ENCODE assay signal across 20 cellular contexts in genomic region chr15:80873568-80873967, GRCh38.
A peak's percentile ranks its signal among the peaks of the same experiment; 100 is the strongest.
DNase-seq lines count a peak whose midpoint lies in the region; ATAC-seq, FAIRE-seq and TF ChIP-seq lines count a peak whose summit lies in the region.
"Had no signal": no experiment of that assay in that cellular context is flagged by ENCODE, and none has a peak within 500 bp of the region (broad histone marks: within the 10 kb centered on the region; RNA-seq: fewer than 3 reads in every experiment).

No MANE protein-coding gene starts in this region.

- peak overlapping the region; percentile 22; the same call in 1 of the 2 replicates for H4K8ac ChIP-seq in H1 (ENCODE audit: extremely low read depth, insufficient read depth, low read length)

- H3K36me3 Mint-ChIP-seq in neural crest cell (ENCODE audit: low read depth): no peaks in the 10 kb centered on the region
- H3K36me3 Mint-ChIP-seq in CD8-positive, alpha-beta T cell: no peaks in the 10 kb centered on the region

- no peak for TF ChIP-seq POLR2A in H1 (IDR thresholded peaks at IDR 0.05; ENCODE audit: control extremely low read depth in 1 of 2, low read depth in 2 of 2, low read length in 2 of 2)

- H3K9me3 Mint-ChIP-seq in neural crest cell: no peaks in the 10 kb centered on the region
- no peaks in the 10 kb centered on the region for H3K9me3 Mint-ChIP-seq in CD8-positive, alpha-beta T cell

- FAIRE-seq in H1 (lab: Jason Lieb, UNC): no peak
- FAIRE-seq: GM19239, HepG2 had no signal

- H2BK12ac ChIP-seq in H1 (ENCODE audit: low read depth, low read length): peak overlapping the region; percentile 62; the same call in 1 of the 2 replicates

- 48 to 50% methylated on average over 6 of the region's 6 CpGs for WGBS in heart right ventricle, 2 donors
- 91% methylated on average over 6 of the region's 6 CpGs; no CpG with 5 or more reads in 1 of the 2 experiments for WGBS in H1 (ENCODE audit: extremely low coverage in 1 of 2, insufficient coverage in 1 of 2, insufficient read length in 1 of 2, insufficient replicate concordance in 2 of 2, low coverage in 1 of 2, low lambda C conversion rate in 2 of 2, missing lambda C conversion rate in 1 of 2), 2 experiments

- H3K9me3 ChIP-seq in heart right ventricle (no peaks in the 10 kb centered on the region), right atrium auricular region (no peaks in the 10 kb centered on the region), H1 (ENCODE audit: insufficient read depth in 2 of 2, low read depth in 1 of 2, low read length in 1 of 2) (no peaks in the 10 kb centered on the region)
- no peaks in the 10 kb centered on the region for H3K9me3 ChIP-seq in CD8-positive, alpha-beta T cell (ENCODE audit: low read length)

- H3K4me1 ChIP-seq in heart right ventricle (peaks cover 0 to 31% (median 10%) of the 10 kb centered on the region in 9 donors), right atrium auricular region (peaks cover 0 to 19% of the 10 kb centered on the region in 2 donors), H1 (replicated peaks in 1 of 4; ENCODE audit: control insufficient read depth in 3 of 4, insufficient read depth in 4 of 4, low read length in 3 of 4) (peaks cover 0 to under 1% (median 0%) of the 10 kb centered on the region in 4 experiments; a peak in 1 of 7 replicates)
- H3K4me1 ChIP-seq in CD8-positive, alpha-beta T cell (ENCODE audit: insufficient read depth, low read length): no peaks in the 10 kb centered on the region

- H3K36me3 ChIP-seq in heart right ventricle (no peaks in the 10 kb centered on the region), right atrium auricular region (no peaks in the 10 kb centered on the region), H1 (ENCODE audit: control insufficient read depth in 2 of 4, insufficient read depth in 4 of 4, low read length in 3 of 4) (no peaks in the 10 kb centered on the region)
- H3K36me3 ChIP-seq in CD8-positive, alpha-beta T cell (ENCODE audit: insufficient read depth, low read length): no peaks in the 10 kb centered on the region

- no peak overlapping the region for H3K14ac ChIP-seq in H1 (ENCODE audit: insufficient read length)

- ATAC-seq in heart right ventricle: peak in 5 of 8 donors; percentile 36 to 63 (median 43)
- ATAC-seq in CD8-positive, alpha-beta T cell: no peak
- ATAC-seq: HepG2 had no signal

- POLR2A ChIA-PET in H1 (lab: Charles Lee; ENCODE audit: partially characterized antibody): interaction anchor here (1.1 to 1.6 kb wide), 3 partner anchors 10 to 17 kb away, joined by 3 read pairs; no protein-coding TSS in a partner anchor
- POLR2A ChIA-PET in CD8-positive, alpha-beta T cell (lab: Charles Lee): no interaction called here

- no peak overlapping the region for H3K56ac ChIP-seq in H1 (replicated peaks; ENCODE audit: insufficient read length, low read depth, low read length)

- peak overlapping the region; percentile 57 for H4K91ac ChIP-seq in H1 (replicated peaks; ENCODE audit: insufficient read length, low read length)

- H3K9ac ChIP-seq in H1 (replicated peaks in 1 of 4; ENCODE audit: extremely low read depth in 1 of 4, low read depth in 3 of 4, low read length in 3 of 4): no peak overlapping the region

- H3K27ac ChIP-seq in heart right ventricle: no peak overlapping the region
- no peak overlapping the region for H3K27ac ChIP-seq in right atrium auricular region
- H3K27ac ChIP-seq in H1 (ENCODE audit: low read depth, low read length): no peak overlapping the region
- no peak overlapping the region for H3K27ac ChIP-seq in CD8-positive, alpha-beta T cell (ENCODE audit: low read depth, low read length)

- H3K27ac Mint-ChIP-seq in neural crest cell (ENCODE audit: unreplicated experiment): peak overlapping the region; percentile 94
- H3K27ac Mint-ChIP-seq in CD8-positive, alpha-beta T cell: no peak overlapping the region

- DNase-seq in heart right ventricle (no peak), right atrium auricular region (ENCODE audit: low spot score) (no peak), H1 (ENCODE audit: low read depth in 1 of 2, low spot score in 2 of 2) (no peak), neural crest cell (ENCODE audit: low read depth, low spot score) (no peak), posterior vena cava (ENCODE audit: low spot score) (no peak), GOT3 (lab: John Stamatoyannopoulos, UW) (no peak), NCI-H2029 treated with DMSO at 0.1 percent for 48 hours (lab: John Stamatoyannopoulos, UW) (no peak)
- no peak for DNase-seq in CD8-positive, alpha-beta T cell
- DNase-seq: 8988T, ACHN, H7, Karpas-422, NCI-H1092, NCI-H1436, NCI-H187, NCI-H446, NCI-H524 treated with DMSO at 0.1 percent for 48 hours, NCI-H774 had no signal

- H3K4me3 ChIP-seq in heart right ventricle (no peak overlapping the region), right atrium auricular region (no peak overlapping the region), H1 (ENCODE audit: extremely low read depth in 1 of 4, insufficient read depth in 2 of 4, low read depth in 3 of 4, low read length in 4 of 4) (no peak overlapping the region)
- H3K4me3 ChIP-seq in CD8-positive, alpha-beta T cell (ENCODE audit: low read depth, low read length): no peak overlapping the region

- peak overlapping the region; percentile 48; the same call in 1 of the 2 replicates for H2BK5ac ChIP-seq in H1 (ENCODE audit: low read depth, low read length)

- H3K27me3 ChIP-seq in heart right ventricle (no peaks in the 10 kb centered on the region), right atrium auricular region (no peaks in the 10 kb centered on the region), H1 (replicated peaks in 1 of 4; ENCODE audit: control insufficient read depth in 3 of 4, extremely low read depth in 1 of 4, insufficient read depth in 3 of 4, low read length in 3 of 4) (no peaks in the 10 kb centered on the region)
- no peaks in the 10 kb centered on the region for H3K27me3 ChIP-seq in CD8-positive, alpha-beta T cell (ENCODE audit: insufficient read depth, low read length)

- H3K79me1 ChIP-seq in H1 (ENCODE audit: low read depth, low read length): no peaks in the 10 kb centered on the region

- no peaks in the 10 kb centered on the region for H3K23me2 ChIP-seq in H1 (ENCODE audit: low read depth, low read length)

- H2BK15ac ChIP-seq in H1 (ENCODE audit: low read length): peak overlapping the region; percentile 4; the same call in 1 of the 2 replicates

- TF ChIP-seq RAD21 in H1 (IDR thresholded peaks at IDR 0.05 in 1 of 2, conservative IDR thresholded peaks at IDR 0.05 in 1 of 2; ENCODE audit: low read depth in 2 of 2, low read length in 2 of 2): no peak

- H3K18ac ChIP-seq in H1 (ENCODE audit: extremely low read depth, low read length): peak overlapping the region; percentile 20; the same call in 1 of the 2 replicates

- H3K4me3 Mint-ChIP-seq in neural crest cell: no peak overlapping the region
- no peak overlapping the region for H3K4me3 Mint-ChIP-seq in CD8-positive, alpha-beta T cell

- CTCF ChIA-PET in H1 (lab: Charles Lee; ENCODE audit: partially characterized antibody): interaction anchor here (0.5 to 2.7 kb wide), 9 partner anchors 9 to 1258 kb away, joined by 3 to 7 read pairs (median 4); partner anchors contain the start of gene CEMIP
- CTCF ChIA-PET in CD8-positive, alpha-beta T cell (lab: Charles Lee): no interaction called here

- no peak overlapping the region for H2AFZ ChIP-seq in H1 (ENCODE audit: low read length)

- no peaks in the 10 kb centered on the region for H3K79me2 ChIP-seq in H1 (ENCODE audit: control insufficient read depth in 1 of 2, insufficient read depth in 2 of 2, low read length in 2 of 2)

- no peak overlapping the region for H4K5ac ChIP-seq in H1 (ENCODE audit: insufficient read length, low read depth, low read length)

- H4K20me1 ChIP-seq in H1 (replicated peaks in 1 of 2; ENCODE audit: control insufficient read depth in 1 of 2, insufficient read depth in 2 of 2, low read length in 2 of 2): no peaks in the 10 kb centered on the region

- H2BK20ac ChIP-seq in H1 (ENCODE audit: low read length): no peak overlapping the region

- peak overlapping the region; percentile 54 for H3K4ac ChIP-seq in H1 (replicated peaks; ENCODE audit: insufficient read length, low read depth, low read length)

- no peak overlapping the region for H2AK5ac ChIP-seq in H1 (ENCODE audit: low read depth, low read length)

- no peak for TF ChIP-seq EP300 in H1 (IDR thresholded peaks at IDR 0.05; ENCODE audit: borderline replicate concordance in 1 of 2, low read depth in 2 of 2, low read length in 2 of 2)

- no peak overlapping the region for H2BK120ac ChIP-seq in H1 (replicated peaks; ENCODE audit: low read depth, low read length)

- peaks cover 32% of the 10 kb centered on the region for H3K4me1 Mint-ChIP-seq in neural crest cell
- no peaks in the 10 kb centered on the region for H3K4me1 Mint-ChIP-seq in CD8-positive, alpha-beta T cell (ENCODE audit: low read depth)

- intact Hi-C loops in heart right ventricle (cut with DNase I): no loop called here
- intact Hi-C loops in posterior vena cava (cut with DNase I): no loop called here
- intact Hi-C loops in CD8-positive, alpha-beta T cell (cut with DNase I, micrococcal nuclease): no loop called here

- no peak overlapping the region for H3K4me2 ChIP-seq in H1 (ENCODE audit: insufficient read depth in 1 of 2, low read depth in 2 of 2, low read length in 2 of 2)

- TF ChIP-seq CTCF in heart right ventricle (IDR thresholded peaks at IDR 0.05) (no peak), right atrium auricular region (IDR thresholded peaks at IDR 0.05) (no peak), H1 (IDR thresholded peaks at IDR 0.05; ENCODE audit: control extremely low read depth in 1 of 3, insufficient read depth in 1 of 3, low read depth in 1 of 3, low read length in 3 of 3) (no peak), neural crest cell (conservative IDR thresholded peaks at IDR 0.05) (no peak)
- TF ChIP-seq CTCF in CD8-positive, alpha-beta T cell (IDR thresholded peaks at IDR 0.05): no peak

- H3K27me3 Mint-ChIP-seq in neural crest cell (ENCODE audit: low read depth): peaks cover 32% of the 10 kb centered on the region
- peaks cover 5% of the 10 kb centered on the region for H3K27me3 Mint-ChIP-seq in CD8-positive, alpha-beta T cell (ENCODE audit: low read depth)

- H3K23ac ChIP-seq in H1 (ENCODE audit: insufficient read length): no peak overlapping the region

TF ChIP-seq in H1, 55 proteins besides CTCF, POLR2A, EP300 and RAD21:
- TF ChIP-seq NRF1 (IDR thresholded peaks at IDR 0.05; ENCODE audit: low read depth, low read length): no peak
- TF ChIP-seq TBP (IDR thresholded peaks at IDR 0.05; ENCODE audit: low read depth, low read length): no peak
